In genomic region chr15:39474657-39475056, GRCh38 we compare ENCODE assay signal across 19 cellular contexts.
A peak's percentile ranks its signal among the peaks of the same experiment; 100 is the strongest.
DNase-seq lines count a peak whose midpoint lies in the region; ATAC-seq and TF ChIP-seq lines count a peak whose summit lies in the region.
"Had no signal": no experiment of that assay in that cellular context is flagged by ENCODE, and none has a peak within 500 bp of the region (broad histone marks: within the 10 kb centered on the region; RNA-seq: fewer than 3 reads in every experiment).

No MANE protein-coding gene starts in this region.

- DNase-seq in EL (peak; percentile 81), brain microvascular endothelial cell (peak; percentile 38), lower lobe of right lung (no peak), mucosa of descending colon (no peak), breast epithelium (ENCODE audit: low spot score in 2 of 2) (no peak), globus pallidus (ENCODE audit: low spot score) (no peak)
- DNase-seq: activated CD4-positive, alpha-beta memory T cell treated with anti-CD3 and anti-CD28 coated beads for 36 hours; activated T-cell treated with anti-CD3 and anti-CD28 coated beads, Interleukin-2, amount 50 U/mL, for 24 hours; CD4-positive, alpha-beta memory T cell; colonic mucosa; MM.1S; NCI-H187; NCI-H345; stimulated activated CD4-positive, alpha-beta T cell treated with anti-CD3 and anti-CD28 coated beads, Interleukin-12 subunit alpha, Interleukin-12 subunit beta, amount 100 ng/mL, for 4 hours; WERI-Rb-1 had no signal

- H3K9me3 ChIP-seq in lower lobe of right lung (no peaks in the 10 kb centered on the region), skeletal muscle tissue (ENCODE audit: control insufficient read depth in 3 of 3, low read length in 3 of 3) (no peaks in the 10 kb centered on the region), mucosa of descending colon (no peaks in the 10 kb centered on the region), breast epithelium (no peaks in the 10 kb centered on the region)
- H3K9me3 ChIP-seq: colonic mucosa had no signal

- no peak for TF ChIP-seq POLR2A in breast epithelium (IDR thresholded peaks at IDR 0.05)

- no peak overlapping the region for H3K9ac ChIP-seq in skeletal muscle tissue (ENCODE audit: low read depth in 1 of 3, low read length in 3 of 3)

- no peaks in the 10 kb centered on the region for H3K36me3 ChIP-seq in brain microvascular endothelial cell (replicated peaks)
- H3K36me3 ChIP-seq in lower lobe of right lung, result no peaks in the 10 kb centered on the region
- no peaks in the 10 kb centered on the region for H3K36me3 ChIP-seq in skeletal muscle tissue (ENCODE audit: control insufficient read depth in 3 of 3, insufficient read depth in 3 of 3, low read length in 3 of 3)
- H3K36me3 ChIP-seq in mucosa of descending colon (ENCODE audit: low read depth), result no peaks in the 10 kb centered on the region
- no peaks in the 10 kb centered on the region for H3K36me3 ChIP-seq in breast epithelium
- H3K36me3 ChIP-seq: colonic mucosa, WERI-Rb-1 had no signal

- H3K27me3 ChIP-seq in brain microvascular endothelial cell (replicated peaks) (no peaks in the 10 kb centered on the region), lower lobe of right lung (ENCODE audit: low read depth) (no peaks in the 10 kb centered on the region), skeletal muscle tissue (ENCODE audit: control insufficient read depth in 3 of 3, insufficient read depth in 3 of 3, low read length in 3 of 3) (no peaks in the 10 kb centered on the region), breast epithelium (no peaks in the 10 kb centered on the region)
- H3K27me3 ChIP-seq: colonic mucosa had no signal

- H3K4me1 ChIP-seq in lower lobe of right lung (peaks cover 24% of the 10 kb centered on the region), skeletal muscle tissue (ENCODE audit: control insufficient read depth in 3 of 3, insufficient read depth in 3 of 3, low read length in 3 of 3) (peaks cover 8 to 16% (median 9%) of the 10 kb centered on the region in 3 donors), mucosa of descending colon (ENCODE audit: low read depth) (no peaks in the 10 kb centered on the region), breast epithelium (no peaks in the 10 kb centered on the region)
- H3K4me1 ChIP-seq: colonic mucosa had no signal

- ATAC-seq in lower lobe of right lung (no peak), mucosa of descending colon (no peak), GM18873 (IDR thresholded peaks at IDR 0.05; ENCODE audit: low FRiP score, unreplicated experiment) (no peak)
- ATAC-seq: activated naive CD4-positive, alpha-beta T cell treated with anti-CD3 and anti-CD28 coated beads, Interleukin-2, amount 50 U/mL, for 72 hours; Right ventricle myocardium inferior had no signal

- intact Hi-C loops in lower lobe of right lung (cut with DNase I) (no loop called here), mucosa of descending colon (cut with DNase I, micrococcal nuclease) (no loop called here), breast epithelium (cut with DNase I; ENCODE audit: low total_unique reads) (no loop called here)

- TF ChIP-seq CTCF in brain microvascular endothelial cell (IDR thresholded peaks at IDR 0.05; ENCODE audit: low read depth, low read length, missing control alignments), result no peak
- no peak for TF ChIP-seq CTCF in lower lobe of right lung (IDR thresholded peaks at IDR 0.05)
- no peak for TF ChIP-seq CTCF in mucosa of descending colon (IDR thresholded peaks at IDR 0.05)
- TF ChIP-seq CTCF in breast epithelium (IDR thresholded peaks at IDR 0.05), result no peak

- no peak overlapping the region for H3K4me3 ChIP-seq in brain microvascular endothelial cell (ENCODE audit: low read depth, low read length)
- H3K4me3 ChIP-seq in lower lobe of right lung, result no peak overlapping the region
- H3K4me3 ChIP-seq in skeletal muscle tissue (ENCODE audit: low read length in 3 of 3), result no peak overlapping the region
- no peak overlapping the region for H3K4me3 ChIP-seq in mucosa of descending colon
- no peak overlapping the region for H3K4me3 ChIP-seq in breast epithelium
- H3K4me3 ChIP-seq: colonic mucosa had no signal

- in situ Hi-C loops in brain microvascular endothelial cell (cut with HindIII; ENCODE audit: low pct_ligation_motif_present, low sequenced_read_pairs), result no loop called here

- H3K27ac ChIP-seq in brain microvascular endothelial cell (peak overlapping the region; percentile 54), lower lobe of right lung (peak overlapping the region; percentile 80), skeletal muscle tissue (ENCODE audit: low read depth, low read length) (peak overlapping the region; percentile 85), breast epithelium (peak overlapping the region in 1 of 2 donors; percentile 90)
- H3K27ac ChIP-seq: WERI-Rb-1 had no signal

Comparison
In these comparisons a context has a peak if more than half of its experiments do, and no peak if none do; other contexts are left out.
1. DNase-seq: peak in EL (single experiment) and brain microvascular endothelial cell (single experiment); none in lower lobe of right lung (single experiment), mucosa of descending colon (0 of 3), breast epithelium (0 of 2) and globus pallidus (single experiment).